In genomic region chr4:33072340-33073089, GRCh38 we compare ENCODE assay signal across 17 cellular contexts.
"Had no signal": no experiment of that assay in that cellular context is flagged by ENCODE, and none has a peak within 500 bp of the region (broad histone marks: within the 10 kb centered on the region; RNA-seq: fewer than 3 reads in every experiment).

No MANE protein-coding gene starts in this region.

- H3K36me3 ChIP-seq: colonic mucosa, lower lobe of right lung, pancreas, sigmoid colon had no signal

- H3K27ac ChIP-seq: colonic mucosa, lower lobe of right lung, pancreas, sigmoid colon had no signal

- H3K9me3 ChIP-seq: colonic mucosa, pancreas, sigmoid colon had no signal

- DNase-seq: activated CD4-positive, alpha-beta T cell treated with anti-CD3 and anti-CD28 coated beads for 1 hour; activated CD4-positive, alpha-beta T cell treated with anti-CD3 and anti-CD28 coated beads, Interleukin-2, amount 50 U/mL, for 4 hours; activated naive CD4-positive, alpha-beta T cell treated with anti-CD3 and anti-CD28 coated beads for 36 hours; caudate nucleus; colonic mucosa; glutamatergic neuron; lower lobe of right lung; midbrain; naive B cell; pancreas; sigmoid colon; stimulated activated CD4-positive, alpha-beta T cell treated with anti-CD3 and anti-CD28 coated beads, Interleukin-15, amount 100 ng/mL, for 24 hours; stimulated activated CD4-positive, alpha-beta T cell treated with anti-CD3 and anti-CD28 coated beads, Interleukin-4, amount 100 ng/mL, for 1 hour; stimulated activated naive CD4-positive, alpha-beta T cell; T-cell; T-helper 9 cell; trophoblast cell had no signal

- H3K4me1 ChIP-seq: colonic mucosa, pancreas had no signal

- H3K27me3 ChIP-seq: colonic mucosa, pancreas, sigmoid colon had no signal

- H3K4me3 ChIP-seq: colonic mucosa, lower lobe of right lung, pancreas, sigmoid colon had no signal
